10 cellular contexts compared by ENCODE assay signal in the genomic region with DNA sequence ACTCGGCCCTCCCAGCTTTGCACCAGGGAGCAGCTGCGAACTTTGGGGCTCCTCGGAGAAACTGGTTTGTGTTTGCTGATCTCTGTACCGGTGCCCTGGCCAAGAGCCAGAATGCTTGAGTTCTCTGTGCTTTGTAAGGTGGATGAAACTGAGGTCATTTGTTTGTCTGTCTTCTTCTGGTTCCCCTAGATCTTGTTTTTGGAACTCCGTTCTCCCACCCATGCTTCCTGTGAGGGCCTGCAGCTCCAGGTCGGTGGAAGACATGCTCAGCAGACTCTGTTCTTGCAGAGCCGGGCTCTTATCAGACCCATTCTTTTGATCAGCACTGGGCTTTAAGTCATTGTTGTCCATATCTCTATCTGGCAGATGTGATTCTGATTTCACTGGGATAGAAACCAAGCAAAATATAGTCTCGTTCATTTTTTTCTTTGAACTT. TPM values are rescaled to one million over a fixed set of nuclear protein-coding genes. Genes with fewer than 3 reads are reported as not detected.
DNase-seq lines count a peak whose midpoint lies in the region; ATAC-seq and TF ChIP-seq lines count a peak whose summit lies in the region.
"Had no signal": no experiment of that assay in that cellular context is flagged by ENCODE, and none has a peak within 500 bp of the region (broad histone marks: within the 10 kb centered on the region; RNA-seq: fewer than 3 reads in every experiment).

No MANE protein-coding gene starts in this region.

- no peaks in the 10 kb centered on the region for H4K20me1 ChIP-seq in neural progenitor cell (ENCODE audit: low read depth)

- H3K4me3 Mint-ChIP-seq in neural progenitor cell, result no peak overlapping the region

- no peaks in the 10 kb centered on the region for H3K27me3 ChIP-seq in neural progenitor cell

- H3K4me1 ChIP-seq in mucosa of descending colon (ENCODE audit: low read depth) (no peaks in the 10 kb centered on the region), neural progenitor cell (no peaks in the 10 kb centered on the region)

- H3K27me3 Mint-ChIP-seq in neural progenitor cell (ENCODE audit: insufficient read depth, low read depth), result peaks cover 5% of the 10 kb centered on the region

- ATAC-seq in mucosa of descending colon (peak; percentile 4), omental fat pad (ENCODE audit: low FRiP score) (no peak)

- H3K27ac ChIP-seq in C4-2B, result peak overlapping the region; percentile 9
- no peak overlapping the region for H3K27ac ChIP-seq in neural progenitor cell

- H3K79me2 ChIP-seq in neural progenitor cell (ENCODE audit: low read depth), result no peaks in the 10 kb centered on the region

- H3K9me3 Mint-ChIP-seq in neural progenitor cell, result no peaks in the 10 kb centered on the region

- TF ChIP-seq CTCF in C4-2B (conservative IDR thresholded peaks at IDR 0.05) (no peak), astrocyte of the spinal cord (IDR thresholded peaks at IDR 0.05; ENCODE audit: low read depth, low read length) (no peak), mucosa of descending colon (IDR thresholded peaks at IDR 0.05) (no peak), omental fat pad (IDR thresholded peaks at IDR 0.05) (no peak), neural progenitor cell (IDR thresholded peaks at IDR 0.05) (no peak)

- no peaks in the 10 kb centered on the region for H3K9me3 ChIP-seq in mucosa of descending colon
- no peaks in the 10 kb centered on the region for H3K9me3 ChIP-seq in neural progenitor cell (ENCODE audit: low read depth)

- H3K36me3 ChIP-seq in mucosa of descending colon (ENCODE audit: low read depth) (no peaks in the 10 kb centered on the region), neural progenitor cell (no peaks in the 10 kb centered on the region)

- H2AFZ ChIP-seq in neural progenitor cell (replicated peaks), result no peak overlapping the region

- no peak overlapping the region for H3K27ac Mint-ChIP-seq in neural progenitor cell

- H3F3A ChIP-seq in neural progenitor cell (ENCODE audit: low read depth), result no peaks in the 10 kb centered on the region

- no peak overlapping the region for H3K4me3 ChIP-seq in astrocyte of the spinal cord (ENCODE audit: low read depth, low read length)
- no peak overlapping the region for H3K4me3 ChIP-seq in mucosa of descending colon
- H3K4me3 ChIP-seq in neural progenitor cell, result no peak overlapping the region

- in situ Hi-C loops in astrocyte of the spinal cord (cut with HindIII; ENCODE audit: low sequenced_read_pairs), result no loop called here

- H3K4me2 ChIP-seq in neural progenitor cell, result no peak overlapping the region

- intact Hi-C loops in mucosa of descending colon (cut with DNase I, micrococcal nuclease), result no loop called here

- peaks cover 5% of the 10 kb centered on the region for H3K36me3 Mint-ChIP-seq in neural progenitor cell

- no peak overlapping the region for H3K9ac ChIP-seq in neural progenitor cell

- DNase-seq in KG1 (lab: John Stamatoyannopoulos, UW) (peak; percentile 46), astrocyte of the spinal cord (ENCODE audit: low read depth, low spot score) (peak; percentile 41), mucosa of descending colon (peak in 1 of 3 donors; percentile 16), omental fat pad (ENCODE audit: low spot score) (no peak), iPS-NIHi7 (ENCODE audit: extremely low spot score) (no peak), neural progenitor cell (ENCODE audit: low spot score) (no peak), nucleus accumbens (lab: John Stamatoyannopoulos, UW) (no peak)
- DNase-seq: GOT3 had no signal

- H3K4me1 Mint-ChIP-seq in neural progenitor cell, result peaks cover 19% of the 10 kb centered on the region

RNA-seq across cellular contexts. Expression of a gene that starts 31.4 kb away (rescaled TPM):
- 100 to 1,000 TPM in 1 of 3 donors, 1 to 10 TPM in 2; 4.9 to 256 (median 9.0) TPM for total RNA-seq in mucosa of descending colon
- total RNA-seq in omental fat pad, result 10 to 100 TPM; 14.6 to 71.4 (median 19.7) TPM
- 1.3 and 1.9 TPM in 2 replicates for total RNA-seq in neural progenitor cell (ENCODE audit: low replicate concordance)
- total RNA-seq: G401 had no signal

Comparison
In these comparisons a context has a peak if more than half of its experiments do, and no peak if none do; other contexts are left out.
1. DNase-seq: peak in KG1 (single experiment) and astrocyte of the spinal cord (single experiment); none in omental fat pad (single experiment), iPS-NIHi7 (single experiment), neural progenitor cell (single experiment) and nucleus accumbens (0 of 56).